In genomic region chr6:135002229-135002844, GRCh38 we compare ENCODE assay signal across 8 cellular contexts. TPM values are rescaled to one million over a fixed set of nuclear protein-coding genes. Genes with fewer than 3 reads are reported as not detected.
DNase-seq lines count a peak whose midpoint lies in the region; ATAC-seq and TF ChIP-seq lines count a peak whose summit lies in the region.

No MANE protein-coding gene starts in this region.

- no peaks in the 10 kb centered on the region for H3K4me1 ChIP-seq in gastroesophageal sphincter
- no peaks in the 10 kb centered on the region for H3K4me1 ChIP-seq in vagina

- H3K36me3 ChIP-seq in gastroesophageal sphincter (peaks cover 0 to 19% of the 10 kb centered on the region in 2 donors), vagina (peaks cover 0 to 1% of the 10 kb centered on the region in 2 donors)

- TF ChIP-seq POLR2A in gastroesophageal sphincter (IDR thresholded peaks at IDR 0.05) (no peak), vagina (IDR thresholded peaks at IDR 0.05) (no peak)

- DNase-seq in natural killer cell (no peak), RWPE1 (ENCODE audit: low spot score) (peak; percentile 24), vagina (ENCODE audit: extremely low spot score in 2 of 2) (no peak)
- DNase-seq in natural killer cell treated with Interleukin-12 subunit alpha and Interleukin-12 subunit beta and Interleukin-15 and Interleukin-18, amount 100 ng/mL, for 72 hours (ENCODE audit: low spot score) = no peak
- no peak for DNase-seq in T-helper 2 cell treated with Interferon-gamma antibody and Interleukin-4, amounts not matched to agents 5 μg/mL and 100 μg/mL, for 36 hours (ENCODE audit: low spot score)
- no peak for DNase-seq in stimulated activated CD4-positive, alpha-beta T cell treated with anti-CD3 and anti-CD28 coated beads, Interleukin-2, amount 100 ng/mL, for 48 hours

- H3K9me3 Mint-ChIP-seq in natural killer cell = no peaks in the 10 kb centered on the region
- H3K9me3 Mint-ChIP-seq in natural killer cell treated with Interleukin-12 subunit alpha and Interleukin-12 subunit beta and Interleukin-15 and Interleukin-18, amount 100 ng/mL, for 72 hours = no peaks in the 10 kb centered on the region
- H3K9me3 Mint-ChIP-seq in T-helper 2 cell treated with Interferon-gamma antibody and Interleukin-4, amounts not matched to agents 5 μg/mL and 100 μg/mL, for 36 hours = no peaks in the 10 kb centered on the region

- no peak overlapping the region for H3K27ac Mint-ChIP-seq in natural killer cell
- H3K27ac Mint-ChIP-seq in natural killer cell treated with Interleukin-12 subunit alpha and Interleukin-12 subunit beta and Interleukin-15 and Interleukin-18, amount 100 ng/mL, for 72 hours = no peak overlapping the region
- H3K27ac Mint-ChIP-seq in T-helper 2 cell treated with Interferon-gamma antibody and Interleukin-4, amounts not matched to agents 5 μg/mL and 100 μg/mL, for 36 hours = no peak overlapping the region

- no peak overlapping the region for H3K4me3 Mint-ChIP-seq in natural killer cell
- H3K4me3 Mint-ChIP-seq in natural killer cell treated with Interleukin-12 subunit alpha and Interleukin-12 subunit beta and Interleukin-15 and Interleukin-18, amount 100 ng/mL, for 72 hours = no peak overlapping the region
- no peak overlapping the region for H3K4me3 Mint-ChIP-seq in T-helper 2 cell treated with Interferon-gamma antibody and Interleukin-4, amounts not matched to agents 5 μg/mL and 100 μg/mL, for 36 hours

- CTCF ChIA-PET in RWPE1 (lab: Yijun Ruan, JAX) = interaction anchor here (0.5 to 0.8 kb wide), 10 partner anchors 9 to 1560 kb away, joined by 3 to 6 read pairs (median 3); no protein-coding TSS in a partner anchor

- peaks cover 1% of the 10 kb centered on the region for H3K36me3 Mint-ChIP-seq in natural killer cell
- peaks cover 4% of the 10 kb centered on the region for H3K36me3 Mint-ChIP-seq in natural killer cell treated with Interleukin-12 subunit alpha and Interleukin-12 subunit beta and Interleukin-15 and Interleukin-18, amount 100 ng/mL, for 72 hours
- H3K36me3 Mint-ChIP-seq in T-helper 2 cell treated with Interferon-gamma antibody and Interleukin-4, amounts not matched to agents 5 μg/mL and 100 μg/mL, for 36 hours (ENCODE audit: low read depth) = peaks cover 26% of the 10 kb centered on the region

- H3K9me3 ChIP-seq in gastroesophageal sphincter = no peaks in the 10 kb centered on the region
- no peaks in the 10 kb centered on the region for H3K9me3 ChIP-seq in vagina

- peak; percentile 38 for TF ChIP-seq CTCF in natural killer cell (IDR thresholded peaks at IDR 0.05)
- peak; percentile 65 for TF ChIP-seq CTCF in RWPE1 (conservative IDR thresholded peaks at IDR 0.05; ENCODE audit: low read depth)
- TF ChIP-seq CTCF in gastroesophageal sphincter (IDR thresholded peaks at IDR 0.05) = peak; percentile 18 to 49 (median 26)
- TF ChIP-seq CTCF in vagina (IDR thresholded peaks at IDR 0.05) = peak; percentile 10 to 21 (median 10)

- no peak for TF ChIP-seq EP300 in gastroesophageal sphincter (IDR thresholded peaks at IDR 0.05)

- no peak for ATAC-seq in natural killer cell
- no peak for ATAC-seq in natural killer cell treated with Interleukin-12 subunit alpha and Interleukin-12 subunit beta and Interleukin-15 and Interleukin-18, amount 100 ng/mL, for 72 hours
- no peak for ATAC-seq in gastroesophageal sphincter
- no peak for ATAC-seq in GM18517 (IDR thresholded peaks at IDR 0.05; ENCODE audit: unreplicated experiment)

- H3K4me3 ChIP-seq in gastroesophageal sphincter (no peak overlapping the region), vagina (no peak overlapping the region)

- no peaks in the 10 kb centered on the region for H3K4me1 Mint-ChIP-seq in natural killer cell
- peaks cover 4 to 14% of the 10 kb centered on the region in 2 donors for H3K4me1 Mint-ChIP-seq in natural killer cell treated with Interleukin-12 subunit alpha and Interleukin-12 subunit beta and Interleukin-15 and Interleukin-18, amount 100 ng/mL, for 72 hours (ENCODE audit: low read depth in 2 of 2)
- peaks cover 25% of the 10 kb centered on the region for H3K4me1 Mint-ChIP-seq in T-helper 2 cell treated with Interferon-gamma antibody and Interleukin-4, amounts not matched to agents 5 μg/mL and 100 μg/mL, for 36 hours (ENCODE audit: low read depth)

- H3K27ac ChIP-seq in RWPE1 = no peak overlapping the region
- no peak overlapping the region for H3K27ac ChIP-seq in gastroesophageal sphincter
- no peak overlapping the region for H3K27ac ChIP-seq in vagina

- no peaks in the 10 kb centered on the region for H3K27me3 Mint-ChIP-seq in natural killer cell (ENCODE audit: low read depth in 2 of 2)
- H3K27me3 Mint-ChIP-seq in natural killer cell treated with Interleukin-12 subunit alpha and Interleukin-12 subunit beta and Interleukin-15 and Interleukin-18, amount 100 ng/mL, for 72 hours = no peaks in the 10 kb centered on the region
- H3K27me3 Mint-ChIP-seq in T-helper 2 cell treated with Interferon-gamma antibody and Interleukin-4, amounts not matched to agents 5 μg/mL and 100 μg/mL, for 36 hours (ENCODE audit: low read depth) = no peaks in the 10 kb centered on the region

- WGBS in gastroesophageal sphincter (ENCODE audit: low coverage in 1 of 2), 2 donors = 77 to 78% methylated on average over 5 of the region's 5 CpGs

- POLR2A ChIA-PET in RWPE1 (lab: Yijun Ruan, JAX; ENCODE audit: low non-redundant PET) = no interaction called here

- H3K27me3 ChIP-seq in gastroesophageal sphincter (no peaks in the 10 kb centered on the region), vagina (no peaks in the 10 kb centered on the region)

- intact Hi-C loops in natural killer cell (cut with micrococcal nuclease) (no loop called here), vagina (cut with DNase I) (no loop called here)

RNA-seq across cellular contexts. Expression of gene HBS1L, which starts 52.3 kb away (rescaled TPM):
- total RNA-seq in natural killer cell (10 to 100 TPM; 75.3 to 82.2 (median 80.1) TPM), gastroesophageal sphincter (100 to 1,000 TPM in 1 of 4 donors, 10 to 100 TPM in 3; 56.5 to 159 (median 67.6) TPM), vagina (41.7 TPM)
- total RNA-seq in natural killer cell treated with Interleukin-12 subunit alpha and Interleukin-12 subunit beta and Interleukin-15 and Interleukin-18, amount 100 ng/mL, for 72 hours = 100 to 1,000 TPM; 137 to 215 TPM

RNA-seq across cellular contexts. Expression of gene ALDH8A1, which starts 52.4 kb away (rescaled TPM):
- 1 to 10 TPM in 2 of 3 donors, under 1 TPM in 1; 0.75 to 3.0 (median 1.8) TPM for total RNA-seq in natural killer cell
- total RNA-seq in natural killer cell treated with Interleukin-12 subunit alpha and Interleukin-12 subunit beta and Interleukin-15 and Interleukin-18, amount 100 ng/mL, for 72 hours = 1 to 10 TPM; 3.9 to 5.2 TPM
- total RNA-seq in gastroesophageal sphincter = 10 to 100 TPM in 1 of 4 donors, 1 to 10 TPM in 3; 1.2 to 21.8 (median 2.5) TPM
- total RNA-seq in vagina = not detected

Comparison
In these comparisons a context has a peak if more than half of its experiments do, and no peak if none do; other contexts are left out.
1. CTCF ChIP-seq: peak in every context shown above with its lines; median percentile 65 in RWPE1; 38 in natural killer cell; 26 in gastroesophageal sphincter; 10 in vagina.